ENCODE assay signal across 8 cellular contexts in genomic region chr12:127189992-127190391, GRCh38.
"Had no signal": no experiment of that assay in that cellular context is flagged by ENCODE, and none has a peak within 500 bp of the region (broad histone marks: within the 10 kb centered on the region; RNA-seq: fewer than 3 reads in every experiment).

No MANE protein-coding gene starts in this region.

- H3K4me2 ChIP-seq: KMS-11 had no signal

- H3K4me3 Mint-ChIP-seq: IgD-negative memory B cell had no signal

- H3K27ac ChIP-seq: HL-60, KMS-11 had no signal

- H3K27ac Mint-ChIP-seq: IgD-negative memory B cell had no signal

- FAIRE-seq: HepG2, HTR-8/SVneo had no signal

- ATAC-seq: HepG2 had no signal

- H3K4me1 Mint-ChIP-seq: IgD-negative memory B cell had no signal

- DNase-seq: IMR-90, KBM-7, KG1 had no signal

- H3K36me3 Mint-ChIP-seq: IgD-negative memory B cell had no signal

- H3K9ac ChIP-seq: KMS-11 had no signal
